22 cellular contexts compared by ENCODE assay signal in the genomic region with DNA sequence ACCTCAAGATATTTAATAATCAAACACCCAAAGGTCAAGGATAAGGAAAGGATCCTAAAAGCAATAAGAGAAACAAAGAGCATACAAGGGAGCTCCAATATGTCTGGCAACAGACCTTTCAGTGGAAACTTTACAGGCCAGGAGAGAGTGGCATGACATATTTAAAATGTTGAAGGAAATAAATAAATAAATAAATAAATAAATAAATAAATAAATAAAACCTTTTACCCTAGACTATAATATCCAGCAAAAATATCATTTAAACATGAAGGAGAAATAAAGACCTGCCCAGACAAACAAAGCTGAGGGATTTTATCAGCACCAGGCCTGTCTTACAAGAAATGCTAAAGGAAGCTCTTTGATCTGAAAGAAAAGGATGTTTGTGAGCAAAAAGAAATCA.
"Had no signal": no experiment of that assay in that cellular context is flagged by ENCODE, and none has a peak within 500 bp of the region (broad histone marks: within the 10 kb centered on the region; RNA-seq: fewer than 3 reads in every experiment).

No MANE protein-coding gene starts in this region.

- H3K4me3 ChIP-seq: coronary artery, dorsolateral prefrontal cortex, esophagus muscularis mucosa, gastroesophageal sphincter, heart left ventricle, left lung, lower lobe of right lung, mucosa of descending colon had no signal

- FAIRE-seq: endothelial cell of umbilical vein, frontal cortex, islet of Langerhans, keratinocyte had no signal

- H3K4me1 ChIP-seq: esophagus muscularis mucosa, foreskin keratinocyte, gastroesophageal sphincter, heart left ventricle, left lung, lower lobe of right lung had no signal

- H3K27ac ChIP-seq: coronary artery, dorsolateral prefrontal cortex, esophagus muscularis mucosa, foreskin keratinocyte, gastroesophageal sphincter, heart left ventricle, left lung, lower lobe of right lung had no signal

- DNase-seq: dermis blood vessel endothelial cell; dorsolateral prefrontal cortex; effector CD4-positive, alpha-beta T cell; effector memory CD4-positive, alpha-beta T cell; foreskin keratinocyte; heart left ventricle; hippocampal formation; left cardiac atrium; left lung; left ventricle myocardium superior; lower lobe of right lung; mesenchymal stem cell; mucosa of descending colon; naive B cell had no signal

- H3K27me3 Mint-ChIP-seq: naive B cell had no signal

- H3K4me3 Mint-ChIP-seq: mesothelial cell of epicardium, naive B cell had no signal

- ATAC-seq: foreskin keratinocyte, gastroesophageal sphincter, heart left ventricle, left cardiac atrium, left lung, left ventricle myocardium superior, lower lobe of right lung, mucosa of descending colon had no signal

- H3K9me3 ChIP-seq: esophagus muscularis mucosa, mucosa of descending colon had no signal

- H3K36me3 Mint-ChIP-seq: naive B cell had no signal

- H3K36me3 ChIP-seq: esophagus muscularis mucosa, gastroesophageal sphincter, heart left ventricle, left lung, lower lobe of right lung had no signal

- H3K4me1 Mint-ChIP-seq: naive B cell had no signal

- H3K27ac Mint-ChIP-seq: mesothelial cell of epicardium had no signal
